1 cellular context compared by ENCODE assay signal in the genomic region with DNA sequence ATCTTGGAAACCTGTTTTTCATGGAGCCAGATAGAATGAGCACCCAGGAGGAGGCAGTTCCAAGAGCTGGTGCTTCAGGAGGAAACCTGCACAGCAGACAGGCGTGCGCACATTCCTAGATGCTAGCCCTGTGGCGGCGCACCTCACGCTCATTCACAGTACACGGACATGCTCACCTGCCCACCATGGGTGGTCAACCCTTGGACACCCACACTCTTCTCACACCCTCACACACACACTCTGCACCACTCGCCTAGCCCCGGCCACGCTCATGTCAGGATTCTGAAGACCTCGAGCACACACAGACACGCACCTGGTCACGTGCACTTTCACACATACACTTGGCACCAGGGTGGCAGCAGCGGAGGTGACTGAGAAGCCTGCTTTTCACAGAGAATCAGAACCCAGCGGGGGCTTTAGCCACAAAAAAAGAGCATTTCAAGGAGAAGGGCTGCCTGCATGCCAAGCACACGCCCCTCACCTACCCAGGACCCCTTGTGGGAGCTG.
TF ChIP-seq lines count a peak whose summit lies in the region.

No MANE protein-coding gene starts in this region.

TF ChIP-seq in HCT116, 20 proteins besides CTCF, POLR2A, EP300 and RAD21 (continued from another document):
- TF ChIP-seq, protein P1, sequence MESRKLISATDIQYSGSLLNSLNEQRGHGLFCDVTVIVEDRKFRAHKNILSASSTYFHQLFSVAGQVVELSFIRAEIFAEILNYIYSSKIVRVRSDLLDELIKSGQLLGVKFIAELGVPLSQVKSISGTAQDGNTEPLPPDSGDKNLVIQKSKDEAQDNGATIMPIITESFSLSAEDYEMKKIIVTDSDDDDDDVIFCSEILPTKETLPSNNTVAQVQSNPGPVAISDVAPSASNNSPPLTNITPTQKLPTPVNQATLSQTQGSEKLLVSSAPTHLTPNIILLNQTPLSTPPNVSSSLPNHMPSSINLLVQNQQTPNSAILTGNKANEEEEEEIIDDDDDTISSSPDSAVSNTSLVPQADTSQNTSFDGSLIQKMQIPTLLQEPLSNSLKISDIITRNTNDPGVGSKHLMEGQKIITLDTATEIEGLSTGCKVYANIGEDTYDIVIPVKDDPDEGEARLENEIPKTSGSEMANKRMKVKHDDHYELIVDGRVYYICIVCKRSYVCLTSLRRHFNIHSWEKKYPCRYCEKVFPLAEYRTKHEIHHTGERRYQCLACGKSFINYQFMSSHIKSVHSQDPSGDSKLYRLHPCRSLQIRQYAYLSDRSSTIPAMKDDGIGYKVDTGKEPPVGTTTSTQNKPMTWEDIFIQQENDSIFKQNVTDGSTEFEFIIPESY (IDR thresholded peaks at IDR 0.05; ENCODE audit: extremely low read depth, insufficient replicate concordance, low read length) = no peak
- TF ChIP-seq SRF (IDR thresholded peaks at IDR 0.05; ENCODE audit: low read depth) (no peak), SP1 (IDR thresholded peaks at IDR 0.05; ENCODE audit: low read depth) (no peak), FOSL1 (IDR thresholded peaks at IDR 0.05; ENCODE audit: low read depth) (no peak), EGR1 (IDR thresholded peaks at IDR 0.05; ENCODE audit: low read depth) (no peak), EZH2phosphoT487 (IDR thresholded peaks at IDR 0.05; ENCODE audit: borderline replicate concordance) (no peak), POLR2AphosphoS5 (IDR thresholded peaks at IDR 0.05; ENCODE audit: low read depth, low read length) (no peak), ELF1 (IDR thresholded peaks at IDR 0.05; ENCODE audit: borderline replicate concordance, low read depth) (no peak)
- TF ChIP-seq, protein P2, sequence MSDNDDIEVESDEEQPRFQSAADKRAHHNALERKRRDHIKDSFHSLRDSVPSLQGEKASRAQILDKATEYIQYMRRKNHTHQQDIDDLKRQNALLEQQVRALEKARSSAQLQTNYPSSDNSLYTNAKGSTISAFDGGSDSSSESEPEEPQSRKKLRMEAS (IDR thresholded peaks at IDR 0.05) = no peak
TF ChIP-seq in HCT116: peak in this region for 0.
